ENCODE assay signal across 1 cellular context in the genomic region with DNA sequence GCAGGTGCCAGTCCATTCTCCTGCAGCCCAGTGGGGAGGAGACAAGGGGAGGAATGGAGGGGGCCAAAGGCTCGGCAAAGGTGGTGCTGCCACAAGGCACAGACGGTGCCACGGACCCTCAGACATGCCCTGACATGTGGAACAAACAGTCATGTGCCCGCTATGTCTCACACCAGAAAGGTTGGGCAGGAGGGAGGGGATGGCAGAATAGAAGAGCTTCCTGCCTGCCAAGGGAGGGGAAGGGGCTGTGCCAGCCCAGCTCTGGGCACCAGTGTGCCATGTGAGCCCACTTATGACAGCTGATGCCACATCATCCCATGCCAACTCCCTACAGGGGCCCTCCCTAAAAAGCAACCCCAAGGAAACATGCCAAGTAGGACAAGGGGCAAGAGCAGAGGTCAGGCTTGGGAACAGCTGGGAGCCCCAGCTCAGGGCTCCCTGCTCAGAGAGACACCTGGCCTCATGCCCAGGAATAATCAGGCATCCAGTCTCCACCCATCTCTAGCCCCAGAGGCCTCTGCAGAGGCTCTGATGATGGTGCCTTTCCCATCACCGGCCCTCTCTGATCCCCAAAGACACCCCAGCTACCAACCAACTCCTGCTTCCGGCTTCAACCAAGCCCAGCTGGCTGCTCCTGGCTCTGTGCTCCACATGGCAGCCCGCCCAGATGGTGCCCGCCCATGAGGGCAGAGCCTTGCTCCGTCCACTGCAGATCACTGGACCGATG.
TF ChIP-seq lines count a peak whose summit lies in the region.

No MANE protein-coding gene starts in this region.

TF ChIP-seq in HEK293, 187 proteins besides CTCF, POLR2A, EP300 and RAD21 (continued from another document):
- TF ChIP-seq, protein P1, sequence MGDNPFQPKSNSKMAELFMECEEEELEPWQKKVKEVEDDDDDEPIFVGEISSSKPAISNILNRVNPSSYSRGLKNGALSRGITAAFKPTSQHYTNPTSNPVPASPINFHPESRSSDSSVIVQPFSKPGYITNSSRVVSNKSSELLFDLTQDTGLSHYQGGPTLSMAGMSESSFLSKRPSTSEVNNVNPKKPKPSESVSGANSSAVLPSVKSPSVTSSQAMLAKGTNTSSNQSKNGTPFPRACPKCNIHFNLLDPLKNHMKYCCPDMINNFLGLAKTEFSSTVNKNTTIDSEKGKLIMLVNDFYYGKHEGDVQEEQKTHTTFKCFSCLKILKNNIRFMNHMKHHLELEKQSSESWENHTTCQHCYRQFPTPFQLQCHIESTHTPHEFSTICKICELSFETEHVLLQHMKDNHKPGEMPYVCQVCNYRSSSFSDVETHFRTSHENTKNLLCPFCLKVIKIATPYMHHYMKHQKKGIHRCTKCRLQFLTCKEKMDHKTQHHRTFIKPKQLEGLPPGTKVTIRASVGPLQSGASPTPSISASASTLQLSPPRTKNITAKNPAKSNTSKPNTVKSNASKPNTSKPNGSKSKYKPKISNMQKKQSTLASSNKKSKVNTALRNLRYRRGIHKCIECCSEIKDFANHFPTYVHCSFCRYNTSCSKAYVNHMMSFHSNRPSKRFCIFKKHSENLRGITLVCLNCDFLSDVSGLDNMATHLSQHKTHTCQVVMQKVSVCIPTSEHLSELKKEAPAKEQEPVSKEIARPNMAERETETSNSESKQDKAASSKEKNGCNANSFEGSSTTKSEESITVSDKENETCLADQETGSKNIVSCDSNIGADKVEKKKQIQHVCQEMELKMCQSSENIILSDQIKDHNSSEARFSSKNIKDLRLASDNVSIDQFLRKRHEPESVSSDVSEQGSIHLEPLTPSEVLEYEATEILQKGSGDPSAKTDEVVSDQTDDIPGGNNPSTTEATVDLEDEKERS (tag by site-specific recombination; IDR thresholded peaks at IDR 0.05): no peak
- TF ChIP-seq ZNF133 (tag by site-specific recombination; IDR thresholded peaks at IDR 0.05) (no peak), ZIC2 (tag by site-specific recombination; IDR thresholded peaks at IDR 0.05) (peak; percentile 73), ZNF549 (tag by site-specific recombination; IDR thresholded peaks at IDR 0.05) (no peak), REPIN1 (tag by site-specific recombination; IDR thresholded peaks at IDR 0.05; ENCODE audit: low read depth) (no peak), ZNF341 (tag by site-specific recombination; IDR thresholded peaks at IDR 0.05; ENCODE audit: low read depth) (peak; percentile 95), ZNF660 (tag by site-specific recombination; IDR thresholded peaks at IDR 0.05) (0 out of 2 replicates have a peak, but pooled peaks have one; percentile 39), ZBTB8A (tag by site-specific recombination; IDR thresholded peaks at IDR 0.05) (0 out of 2 replicates have a peak, but pooled peaks have one; percentile 28), ZBTB17 (tag by site-specific recombination; IDR thresholded peaks at IDR 0.05) (peak; percentile 65)
- TF ChIP-seq, protein P2, sequence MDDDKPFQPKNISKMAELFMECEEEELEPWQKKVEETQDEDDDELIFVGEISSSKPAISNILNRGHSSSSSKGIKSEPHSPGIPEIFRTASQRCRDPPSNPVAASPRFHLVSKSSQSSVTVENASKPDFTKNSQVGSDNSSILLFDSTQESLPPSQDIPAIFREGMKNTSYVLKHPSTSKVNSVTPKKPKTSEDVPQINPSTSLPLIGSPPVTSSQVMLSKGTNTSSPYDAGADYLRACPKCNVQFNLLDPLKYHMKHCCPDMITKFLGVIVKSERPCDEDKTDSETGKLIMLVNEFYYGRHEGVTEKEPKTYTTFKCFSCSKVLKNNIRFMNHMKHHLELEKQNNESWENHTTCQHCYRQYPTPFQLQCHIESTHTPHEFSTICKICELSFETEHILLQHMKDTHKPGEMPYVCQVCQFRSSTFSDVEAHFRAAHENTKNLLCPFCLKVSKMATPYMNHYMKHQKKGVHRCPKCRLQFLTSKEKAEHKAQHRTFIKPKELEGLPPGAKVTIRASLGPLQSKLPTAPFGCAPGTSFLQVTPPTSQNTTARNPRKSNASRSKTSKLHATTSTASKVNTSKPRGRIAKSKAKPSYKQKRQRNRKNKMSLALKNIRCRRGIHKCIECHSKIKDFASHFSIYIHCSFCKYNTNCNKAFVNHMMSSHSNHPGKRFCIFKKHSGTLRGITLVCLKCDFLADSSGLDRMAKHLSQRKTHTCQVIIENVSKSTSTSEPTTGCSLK (tag by site-specific recombination; IDR thresholded peaks at IDR 0.05): no peak
- TF ChIP-seq, protein P3, sequence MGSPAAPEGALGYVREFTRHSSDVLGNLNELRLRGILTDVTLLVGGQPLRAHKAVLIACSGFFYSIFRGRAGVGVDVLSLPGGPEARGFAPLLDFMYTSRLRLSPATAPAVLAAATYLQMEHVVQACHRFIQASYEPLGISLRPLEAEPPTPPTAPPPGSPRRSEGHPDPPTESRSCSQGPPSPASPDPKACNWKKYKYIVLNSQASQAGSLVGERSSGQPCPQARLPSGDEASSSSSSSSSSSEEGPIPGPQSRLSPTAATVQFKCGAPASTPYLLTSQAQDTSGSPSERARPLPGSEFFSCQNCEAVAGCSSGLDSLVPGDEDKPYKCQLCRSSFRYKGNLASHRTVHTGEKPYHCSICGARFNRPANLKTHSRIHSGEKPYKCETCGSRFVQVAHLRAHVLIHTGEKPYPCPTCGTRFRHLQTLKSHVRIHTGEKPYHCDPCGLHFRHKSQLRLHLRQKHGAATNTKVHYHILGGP (tag by site-specific recombination; IDR thresholded peaks at IDR 0.05): no peak
TF ChIP-seq in HEK293: peak in this region for 8.
